Comparison of ENCODE assay signal across 1 cellular context in the genomic region with DNA sequence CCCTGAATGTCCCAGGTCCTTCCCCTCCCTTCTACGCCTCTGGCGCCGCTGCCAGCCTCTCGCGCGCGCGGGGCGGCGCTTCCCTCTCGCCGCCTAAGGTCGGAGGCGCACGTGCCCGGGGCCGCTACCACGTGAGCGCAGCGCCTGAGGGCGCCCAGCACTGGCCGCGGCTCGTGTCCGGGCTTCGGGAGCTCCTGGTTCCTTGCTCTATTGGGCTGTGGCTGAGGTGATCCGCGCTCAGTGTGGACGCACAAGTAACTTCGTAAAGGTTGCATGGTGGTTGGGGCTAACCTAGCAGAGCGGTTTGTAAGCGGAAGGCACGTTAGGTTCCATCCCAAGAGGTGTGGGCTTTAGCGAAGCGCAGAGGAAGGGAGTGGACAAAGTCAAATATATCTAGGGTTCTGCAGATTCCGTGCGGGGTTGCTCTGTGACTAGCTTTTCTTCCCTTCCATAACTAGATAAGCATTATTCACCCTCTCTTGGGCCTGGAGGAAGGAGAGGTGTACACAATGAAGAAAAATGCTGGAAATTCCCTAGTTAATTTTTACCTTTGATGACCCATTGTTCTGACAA.
A peak's percentile ranks its signal among the peaks of the same experiment; 100 is the strongest.
TF ChIP-seq lines count a peak whose summit lies in the region.

No MANE protein-coding gene starts in this region.

TF ChIP-seq in H1, 55 proteins besides CTCF, POLR2A, EP300 and RAD21 (continued from another document):
- TF ChIP-seq, protein P1, sequence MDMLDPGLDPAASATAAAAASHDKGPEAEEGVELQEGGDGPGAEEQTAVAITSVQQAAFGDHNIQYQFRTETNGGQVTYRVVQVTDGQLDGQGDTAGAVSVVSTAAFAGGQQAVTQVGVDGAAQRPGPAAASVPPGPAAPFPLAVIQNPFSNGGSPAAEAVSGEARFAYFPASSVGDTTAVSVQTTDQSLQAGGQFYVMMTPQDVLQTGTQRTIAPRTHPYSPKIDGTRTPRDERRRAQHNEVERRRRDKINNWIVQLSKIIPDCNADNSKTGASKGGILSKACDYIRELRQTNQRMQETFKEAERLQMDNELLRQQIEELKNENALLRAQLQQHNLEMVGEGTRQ (IDR thresholded peaks at IDR 0.05; ENCODE audit: low read length), result peak; percentile 88
- TF ChIP-seq, protein P2, sequence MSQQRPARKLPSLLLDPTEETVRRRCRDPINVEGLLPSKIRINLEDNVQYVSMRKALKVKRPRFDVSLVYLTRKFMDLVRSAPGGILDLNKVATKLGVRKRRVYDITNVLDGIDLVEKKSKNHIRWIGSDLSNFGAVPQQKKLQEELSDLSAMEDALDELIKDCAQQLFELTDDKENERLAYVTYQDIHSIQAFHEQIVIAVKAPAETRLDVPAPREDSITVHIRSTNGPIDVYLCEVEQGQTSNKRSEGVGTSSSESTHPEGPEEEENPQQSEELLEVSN (IDR thresholded peaks at IDR 0.05), result peak; percentile 100
- no peak for TF ChIP-seq CHD1 (IDR thresholded peaks at IDR 0.05; ENCODE audit: low read depth, low read length)
- TF ChIP-seq, protein P3, sequence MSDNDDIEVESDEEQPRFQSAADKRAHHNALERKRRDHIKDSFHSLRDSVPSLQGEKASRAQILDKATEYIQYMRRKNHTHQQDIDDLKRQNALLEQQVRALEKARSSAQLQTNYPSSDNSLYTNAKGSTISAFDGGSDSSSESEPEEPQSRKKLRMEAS (IDR thresholded peaks at IDR 0.05), result peak; percentile 100
- TF ChIP-seq SUZ12 (IDR thresholded peaks at IDR 0.05; ENCODE audit: low read length), result peak; percentile 6
- peak; percentile 72 for TF ChIP-seq EZH2 (IDR thresholded peaks at IDR 0.05; ENCODE audit: low read depth, low read length, severe bottlenecking)
- 0 out of 4 replicates have a peak, but pooled peaks of 1 of the 2 experiments have one; percentile 26 for TF ChIP-seq HDAC2 (IDR thresholded peaks at IDR 0.05; ENCODE audit: borderline replicate concordance in 1 of 2, low read depth in 2 of 2, low read length in 2 of 2)
- peak; percentile 95 for TF ChIP-seq KDM4A (IDR thresholded peaks at IDR 0.05; ENCODE audit: low read depth, low read length, severe bottlenecking)
